25 cellular contexts compared by ENCODE assay signal in genomic region chr1:36776949-36777348, GRCh38.
"Had no signal": no experiment of that assay in that cellular context is flagged by ENCODE, and none has a peak within 500 bp of the region (broad histone marks: within the 10 kb centered on the region; RNA-seq: fewer than 3 reads in every experiment).

No MANE protein-coding gene starts in this region.

- H3K4me3 ChIP-seq: colonic mucosa, gastrocnemius medialis, left lung, mucosa of descending colon, pancreas, smooth muscle cell, suprapubic skin, transverse colon, vagina had no signal

- DNase-seq: colonic mucosa; effector CD8-positive, alpha-beta T cell; endodermal cell; foreskin fibroblast; gastrocnemius medialis; head of caudate nucleus; left lung; mesenchymal stem cell; mucosa of descending colon; naive B cell; occipital lobe; pancreas; stimulated activated CD4-positive, alpha-beta T cell treated with anti-CD3 and anti-CD28 coated beads, Interleukin-12 subunit alpha, Interleukin-12 subunit beta, amount 100 ng/mL, for 4 hours; stimulated activated CD4-positive, alpha-beta T cell treated with anti-CD3 and anti-CD28 coated beads, Interleukin-1b, Interleukin-23, amount 100 ng/mL, for 48 hours; stimulated activated CD4-positive, alpha-beta T cell treated with anti-CD3 and anti-CD28 coated beads, Interleukin-4, amount 100 ng/mL, for 1 hour; stimulated activated CD8-positive, alpha-beta memory T cell treated with anti-CD3 and anti-CD28 coated beads, Interleukin-4, amount 100 ng/mL, for 48 hours; stimulated activated naive CD4-positive, alpha-beta T cell; stimulated activated naive CD8-positive, alpha-beta T cell treated with anti-CD3 and anti-CD28 coated beads, Interleukin-15, amount 100 ng/mL, for 72 hours; transverse colon had no signal

- H3K36me3 ChIP-seq: colonic mucosa, gastrocnemius medialis, left lung, pancreas, suprapubic skin, transverse colon, vagina had no signal

- ATAC-seq: esophagus mucosa; gastrocnemius medialis; left lung; mucosa of descending colon; pancreas; sciatic nerve; stimulated activated naive CD8-positive, alpha-beta T cell treated with anti-CD3 and anti-CD28 coated beads, Interleukin-15, amount 100 ng/mL, for 72 hours had no signal

- H3K27me3 ChIP-seq: colonic mucosa, vagina had no signal

- H3K9me3 ChIP-seq: colonic mucosa, gastrocnemius medialis, left lung, mucosa of descending colon, pancreas, suprapubic skin, transverse colon, vagina had no signal

- H3K27ac ChIP-seq: colonic mucosa, epithelial cell of prostate, gastrocnemius medialis, left lung, pancreas, suprapubic skin, transverse colon, vagina had no signal
